8 cellular contexts compared by ENCODE assay signal in the genomic region with DNA sequence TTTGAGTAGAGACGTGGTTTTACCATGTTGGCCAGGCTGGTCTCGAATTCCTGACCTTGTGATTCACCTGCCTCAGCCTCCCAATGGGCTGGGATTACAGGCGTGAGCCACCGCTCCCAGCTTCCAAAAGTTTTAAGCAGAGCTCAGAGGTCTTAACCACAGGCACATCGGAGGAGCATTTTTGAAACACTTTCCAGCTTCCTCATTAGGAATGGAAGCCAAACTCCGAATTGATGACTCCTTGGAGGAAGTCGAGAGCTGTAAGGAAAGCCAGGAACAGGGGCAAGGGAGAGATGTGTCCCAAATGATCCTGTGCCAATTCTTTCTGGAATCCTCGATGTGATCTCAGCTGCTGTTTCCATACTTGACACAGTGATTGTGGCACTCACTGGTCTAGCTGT. TPM values are rescaled to one million over a fixed set of nuclear protein-coding genes. Genes with fewer than 3 reads are reported as not detected.
A peak's percentile ranks its signal among the peaks of the same experiment; 100 is the strongest.
DNase-seq lines count a peak whose midpoint lies in the region; ATAC-seq, FAIRE-seq and TF ChIP-seq lines count a peak whose summit lies in the region.
"Not testable (repeated sequence)": the region's sequence is repeated elsewhere in the genome, so short reads cannot be mapped to it uniquely, and the experiment has no call there.

No MANE protein-coding gene starts in this region.

- in situ Hi-C loops in GM23248 (cut with MboI); K562 (cut with MboI): not testable (repeated sequence)

- intact Hi-C loops in K562 (cut with micrococcal nuclease) = not testable (repeated sequence)

- FAIRE-seq in K562 (lab: Jason Lieb, UNC) = not testable (repeated sequence)

- H3K27ac ChIP-seq in GM23248 = peak overlapping the region; percentile 44; the same call in 1 of the 2 replicates
- H3K27ac ChIP-seq in K562 (ENCODE audit: extremely low read depth, low read depth, low read length) = not testable (repeated sequence)

- not testable (repeated sequence) for ATAC-seq in K562

- not testable (repeated sequence) for H3K9me1 ChIP-seq in K562 (ENCODE audit: control insufficient read depth, insufficient read depth, low read length)

- H3K79me2 ChIP-seq in GM23248 (ENCODE audit: insufficient read depth); K562 (ENCODE audit: control insufficient read depth, insufficient read depth, low read length): not testable (repeated sequence)

- not testable (repeated sequence) for TF ChIP-seq RAD21 in K562 (CRISPR knock-in tag; conservative IDR thresholded peaks at IDR 0.05 in 1 of 2, IDR thresholded peaks at IDR 0.05 in 1 of 2)

- not testable (repeated sequence) for BruUV-seq in K562 (replicated peaks; lab: Mats Ljungman, UMichigan)

- not testable (repeated sequence) for H3K9me2 ChIP-seq in GM23248 (ENCODE audit: insufficient read depth)

- CTCF ChIA-PET in K562 (lab: Yijun Ruan, JAX; ENCODE audit: low intra/inter-chr PET ratio) = not testable (repeated sequence)

- H3K4me3 ChIP-seq in GM23248; K562; fibroblast of the aortic adventitia (ENCODE audit: low read depth, low read length); skeletal muscle cell (ENCODE audit: low read depth, low read length): not testable (repeated sequence)

- not testable (repeated sequence) for H3F3A ChIP-seq in GM23248 (ENCODE audit: insufficient read depth)

- H3K9me3 ChIP-seq in GM23248 (ENCODE audit: low read depth); K562 (replicated peaks; ENCODE audit: control insufficient read depth, insufficient read depth, low read depth, low read length): not testable (repeated sequence)

- DNase-seq in AG08395 (ENCODE audit: low spot score) (peak; percentile 14), EH (ENCODE audit: low read depth) (peak; percentile 79), GM23248 (peak; percentile 64), HS-5 (ENCODE audit: low read depth) (peak; percentile 73), RPMI7951 (ENCODE audit: low read depth) (peak; percentile 15), fibroblast of the aortic adventitia (ENCODE audit: low read depth) (peak; percentile 10), skeletal muscle cell (ENCODE audit: low read depth) (peak; percentile 5)
- not testable (repeated sequence) for DNase-seq in K562 (ENCODE audit: extremely low read depth in 1 of 4, low spot score in 3 of 4)

- H3K9ac ChIP-seq in GM23248; K562 (ENCODE audit: insufficient read depth in 1 of 2, low read depth in 2 of 2, low read length in 2 of 2): not testable (repeated sequence)

- not testable (repeated sequence) for H3K4me1 ChIP-seq in GM23248 (ENCODE audit: insufficient read depth); K562 (replicated peaks in 1 of 2; ENCODE audit: control insufficient read depth in 2 of 2, insufficient read depth in 2 of 2, low read length in 2 of 2)

- not testable (repeated sequence) for TF ChIP-seq CTCF in K562 (IDR thresholded peaks at IDR 0.05 in 2 of 3, conservative IDR thresholded peaks at IDR 0.05 in 1 of 3; ENCODE audit: insufficient read depth in 2 of 3, low read depth in 1 of 3, low read length in 3 of 3); fibroblast of the aortic adventitia (IDR thresholded peaks at IDR 0.05; ENCODE audit: insufficient read depth, low read length)

- WGBS in GM23248 (ENCODE audit: low coverage in 1 of 2, low lambda C conversion rate in 2 of 2, missing lambda C conversion rate in 2 of 2), 2 experiments = 8 to 9% methylated on average over 8 of the region's 8 CpGs
- under 1% methylated on average over 8 of the region's 8 CpGs for WGBS in K562 (ENCODE audit: insufficient coverage, low coverage, missing lambda C conversion rate)

- H4K20me1 ChIP-seq in GM23248 (ENCODE audit: insufficient read depth); K562 (replicated peaks; ENCODE audit: control insufficient read depth, insufficient read depth, low read length): not testable (repeated sequence)

- H3K4me2 ChIP-seq in GM23248 (ENCODE audit: unreplicated experiment) = peak overlapping the region; percentile 82
- H3K4me2 ChIP-seq in K562 (ENCODE audit: insufficient read depth, low read length) = not testable (repeated sequence)

- not testable (repeated sequence) for TF ChIP-seq POLR2A in K562 (conservative IDR thresholded peaks at IDR 0.05)

- H3K36me3 ChIP-seq in GM23248 (ENCODE audit: low read depth); K562 (ENCODE audit: control insufficient read depth, insufficient read depth, low read length): not testable (repeated sequence)

- POLR2A ChIA-PET in K562 (lab: Yijun Ruan, JAX) = not testable (repeated sequence)

- TF ChIP-seq EP300 in K562 (IDR thresholded peaks at IDR 0.05; ENCODE audit: low read length) = not testable (repeated sequence)

- H3K27me3 ChIP-seq in GM23248 (replicated peaks; ENCODE audit: insufficient read depth) = not testable (repeated sequence)
- peaks cover 7 to 13% of the 10 kb centered on the region in 2 experiments; a peak in 4 of 5 replicates for H3K27me3 ChIP-seq in K562 (ENCODE audit: control insufficient read depth in 2 of 2, insufficient read depth in 2 of 2, low read length in 2 of 2)

- H2AFZ ChIP-seq in GM23248 = peak overlapping the region; percentile 18; the same call in 1 of the 2 replicates
- H2AFZ ChIP-seq in K562 (ENCODE audit: low read depth, low read length) = not testable (repeated sequence)

TF ChIP-seq in K562, 482 proteins besides CTCF, POLR2A, EP300 and RAD21:
- peak; percentile 47 for TF ChIP-seq CBX8 (IDR thresholded peaks at IDR 0.05; ENCODE audit: borderline replicate concordance, extremely low read depth, low read depth, low read length, poor library complexity, severe bottlenecking)

RNA-seq across cellular contexts. Expression of gene CCZ1B, which starts 56.2 kb away (rescaled TPM):
- total RNA-seq in GM23248 (2014; rRNA removed; shearing (Covaris generic)) = 35.9 and 36.7 TPM in 2 replicates
- polyA plus RNA-seq in GM23248 (2016; fragmentation: Nextera tagmentation; extraction: Ambion mirVana) = 55.1 and 55.3 TPM in 2 replicates
- total RNA-seq in RPMI7951 (2014; rRNA removed; shearing (Covaris generic)) = 34.9 and 45.2 TPM in 2 replicates
- 62.0 and 146 TPM in 2 replicates for total RNA-seq in K562 (2011; cell fraction: chromatin; rRNA removed; ENCODE audit: low replicate concordance)
- 30.0 and 31.6 TPM in 2 replicates for total RNA-seq in K562 (2011; cell fraction: nucleolus; rRNA removed)
- total RNA-seq in K562 (2011; cell fraction: nucleoplasm; rRNA removed) = 48.5 and 49.4 TPM in 2 replicates
- total RNA-seq in K562 (2014; rRNA removed) = 27.8 and 39.4 TPM in 2 replicates
- total RNA-seq in K562 (2014; rRNA removed; fragmentation: Illumina TruSeq; extraction: Trizol) = 57.5 and 61.9 TPM in 2 replicates
- total RNA-seq in K562 (2015; rRNA removed; fragmentation: Illumina TruSeq; extraction: Trizol) = 68.7 and 78.5 TPM in 2 replicates
- 34.0 and 34.8 TPM in 2 replicates for total RNA-seq in K562 (2021)
- polyA plus RNA-seq in K562 (2011; rRNA removed) = 24.9 and 36.8 TPM in 2 replicates
- polyA plus RNA-seq in K562 (2011; cell fraction: cytosol; rRNA removed) = 4.9 and 10.3 TPM in 2 replicates
- 14.5 and 24.5 TPM in 2 replicates for polyA plus RNA-seq in K562 (2011; cell fraction: nucleus; rRNA removed)
- 46.4 and 75.0 TPM in 2 replicates for polyA plus RNA-seq in K562 (2012)
- polyA plus RNA-seq in K562 (2014; fragmentation: Illumina TruSeq; extraction: Trizol) = 66.0 and 73.9 TPM in 2 replicates
- polyA plus RNA-seq in K562 (2014; fragmentation: Nextera tagmentation; extraction: Ambion mirVana) = 10 to 100 TPM in 1 of 2 experiments, 1 to 10 TPM in 1; 8.1 to 11.2 TPM
- 26.9 and 34.1 TPM in 2 replicates for polyA plus RNA-seq in K562 (2014; rRNA removed)
- polyA minus RNA-seq in K562 (2011; rRNA and poly(A)+ RNA removed) = 41.0 and 53.4 TPM in 2 replicates
- polyA minus RNA-seq in K562 (2011; cell fraction: cytosol; rRNA and poly(A)+ RNA removed) = 15.4 and 26.9 TPM in 2 replicates
- polyA minus RNA-seq in K562 (2011; cell fraction: nucleus; rRNA and poly(A)+ RNA removed) = 14.8 and 18.2 TPM in 2 replicates
- total RNA-seq in fibroblast of the aortic adventitia (ENCODE audit: low replicate concordance) = 45.6 and 114 TPM in 2 replicates
